ENCODE assay signal across 1 cellular context in the genomic region with DNA sequence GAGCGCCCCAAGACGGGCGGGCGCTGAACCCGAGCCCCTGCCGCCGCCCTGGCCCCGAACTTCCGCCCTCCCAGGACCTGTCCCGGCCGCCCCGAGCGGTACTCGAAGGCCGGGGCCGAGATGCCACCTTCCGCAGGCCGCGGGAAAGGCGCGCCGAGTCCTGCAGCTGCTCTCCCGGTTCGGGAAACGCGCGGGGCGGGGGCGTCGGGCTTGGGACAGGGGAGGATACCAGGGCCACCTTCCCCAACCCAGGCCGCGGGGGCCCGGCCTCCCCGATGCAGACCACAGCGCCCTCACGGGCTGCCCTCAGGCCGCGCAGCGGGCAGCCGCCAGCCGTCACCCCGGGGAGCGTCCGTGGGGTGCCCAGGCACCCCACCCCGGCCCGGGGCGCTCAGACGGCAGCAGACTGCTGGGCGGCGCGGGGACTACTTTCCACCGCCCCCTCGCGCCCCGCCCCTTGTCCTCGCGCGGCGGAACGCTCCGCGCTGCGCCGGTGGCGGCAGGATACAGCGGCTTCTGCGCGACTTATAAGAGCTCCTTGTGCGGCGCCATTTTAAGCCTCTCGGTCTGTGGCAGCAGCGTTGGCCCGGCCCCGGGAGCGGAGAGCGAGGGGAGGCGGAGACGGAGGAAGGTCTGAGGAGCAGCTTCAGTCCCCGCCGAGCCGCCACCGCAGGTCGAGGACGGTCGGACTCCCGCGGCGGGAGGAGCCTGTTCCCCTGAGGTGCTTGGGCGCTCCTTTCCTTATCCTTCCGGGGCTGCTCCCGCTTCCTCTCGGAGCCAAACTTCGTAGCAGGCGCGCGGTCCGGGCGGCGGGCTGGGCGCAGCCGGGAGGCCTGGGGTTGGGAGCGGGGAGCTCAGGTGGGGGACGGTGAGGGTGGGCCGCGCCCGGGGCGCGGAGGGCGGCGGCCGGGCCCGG.
TF ChIP-seq lines count a peak whose summit lies in the region.

A gene (plus strand): TSS at position 556 of the 916 bp plus-strand sequence. CDS start 24,564 bp downstream, outside the sequence.

TF ChIP-seq in WTC11, 78 proteins besides CTCF, POLR2A, EP300 and RAD21 (continued from another document):
- TF ChIP-seq, protein P1, sequence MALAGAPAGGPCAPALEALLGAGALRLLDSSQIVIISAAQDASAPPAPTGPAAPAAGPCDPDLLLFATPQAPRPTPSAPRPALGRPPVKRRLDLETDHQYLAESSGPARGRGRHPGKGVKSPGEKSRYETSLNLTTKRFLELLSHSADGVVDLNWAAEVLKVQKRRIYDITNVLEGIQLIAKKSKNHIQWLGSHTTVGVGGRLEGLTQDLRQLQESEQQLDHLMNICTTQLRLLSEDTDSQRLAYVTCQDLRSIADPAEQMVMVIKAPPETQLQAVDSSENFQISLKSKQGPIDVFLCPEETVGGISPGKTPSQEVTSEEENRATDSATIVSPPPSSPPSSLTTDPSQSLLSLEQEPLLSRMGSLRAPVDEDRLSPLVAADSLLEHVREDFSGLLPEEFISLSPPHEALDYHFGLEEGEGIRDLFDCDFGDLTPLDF (CRISPR knock-in tag; IDR thresholded peaks at IDR 0.05) = no peak
- TF ChIP-seq MXD4 (CRISPR knock-in tag; IDR thresholded peaks at IDR 0.05; ENCODE audit: borderline replicate concordance) = no peak
- 0 out of 2 replicates have a peak, but pooled peaks have one; percentile 44 for TF ChIP-seq SOX15 (CRISPR knock-in tag; IDR thresholded peaks at IDR 0.05)
- TF ChIP-seq, protein P2, sequence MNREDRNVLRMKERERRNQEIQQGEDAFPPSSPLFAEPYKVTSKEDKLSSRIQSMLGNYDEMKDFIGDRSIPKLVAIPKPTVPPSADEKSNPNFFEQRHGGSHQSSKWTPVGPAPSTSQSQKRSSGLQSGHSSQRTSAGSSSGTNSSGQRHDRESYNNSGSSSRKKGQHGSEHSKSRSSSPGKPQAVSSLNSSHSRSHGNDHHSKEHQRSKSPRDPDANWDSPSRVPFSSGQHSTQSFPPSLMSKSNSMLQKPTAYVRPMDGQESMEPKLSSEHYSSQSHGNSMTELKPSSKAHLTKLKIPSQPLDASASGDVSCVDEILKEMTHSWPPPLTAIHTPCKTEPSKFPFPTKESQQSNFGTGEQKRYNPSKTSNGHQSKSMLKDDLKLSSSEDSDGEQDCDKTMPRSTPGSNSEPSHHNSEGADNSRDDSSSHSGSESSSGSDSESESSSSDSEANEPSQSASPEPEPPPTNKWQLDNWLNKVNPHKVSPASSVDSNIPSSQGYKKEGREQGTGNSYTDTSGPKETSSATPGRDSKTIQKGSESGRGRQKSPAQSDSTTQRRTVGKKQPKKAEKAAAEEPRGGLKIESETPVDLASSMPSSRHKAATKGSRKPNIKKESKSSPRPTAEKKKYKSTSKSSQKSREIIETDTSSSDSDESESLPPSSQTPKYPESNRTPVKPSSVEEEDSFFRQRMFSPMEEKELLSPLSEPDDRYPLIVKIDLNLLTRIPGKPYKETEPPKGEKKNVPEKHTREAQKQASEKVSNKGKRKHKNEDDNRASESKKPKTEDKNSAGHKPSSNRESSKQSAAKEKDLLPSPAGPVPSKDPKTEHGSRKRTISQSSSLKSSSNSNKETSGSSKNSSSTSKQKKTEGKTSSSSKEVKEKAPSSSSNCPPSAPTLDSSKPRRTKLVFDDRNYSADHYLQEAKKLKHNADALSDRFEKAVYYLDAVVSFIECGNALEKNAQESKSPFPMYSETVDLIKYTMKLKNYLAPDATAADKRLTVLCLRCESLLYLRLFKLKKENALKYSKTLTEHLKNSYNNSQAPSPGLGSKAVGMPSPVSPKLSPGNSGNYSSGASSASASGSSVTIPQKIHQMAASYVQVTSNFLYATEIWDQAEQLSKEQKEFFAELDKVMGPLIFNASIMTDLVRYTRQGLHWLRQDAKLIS (CRISPR knock-in tag; IDR thresholded peaks at IDR 0.05; ENCODE audit: borderline replicate concordance) = 0 out of 2 replicates have a peak, but pooled peaks have one; percentile 53
- peak; percentile 85 for TF ChIP-seq ETV6 (CRISPR knock-in tag; IDR thresholded peaks at IDR 0.05)
- TF ChIP-seq FOXK1 (CRISPR knock-in tag; IDR thresholded peaks at IDR 0.05) = peak; percentile 55; the same call in 1 of the 2 replicates
- TF ChIP-seq PRRX2 (CRISPR knock-in tag; IDR thresholded peaks at IDR 0.05) = no peak
- peak; percentile 99 for TF ChIP-seq SP1 (CRISPR knock-in tag; conservative IDR thresholded peaks at IDR 0.05)
- TF ChIP-seq, protein P3, sequence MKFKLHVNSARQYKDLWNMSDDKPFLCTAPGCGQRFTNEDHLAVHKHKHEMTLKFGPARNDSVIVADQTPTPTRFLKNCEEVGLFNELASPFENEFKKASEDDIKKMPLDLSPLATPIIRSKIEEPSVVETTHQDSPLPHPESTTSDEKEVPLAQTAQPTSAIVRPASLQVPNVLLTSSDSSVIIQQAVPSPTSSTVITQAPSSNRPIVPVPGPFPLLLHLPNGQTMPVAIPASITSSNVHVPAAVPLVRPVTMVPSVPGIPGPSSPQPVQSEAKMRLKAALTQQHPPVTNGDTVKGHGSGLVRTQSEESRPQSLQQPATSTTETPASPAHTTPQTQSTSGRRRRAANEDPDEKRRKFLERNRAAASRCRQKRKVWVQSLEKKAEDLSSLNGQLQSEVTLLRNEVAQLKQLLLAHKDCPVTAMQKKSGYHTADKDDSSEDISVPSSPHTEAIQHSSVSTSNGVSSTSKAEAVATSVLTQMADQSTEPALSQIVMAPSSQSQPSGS (CRISPR knock-in tag; IDR thresholded peaks at IDR 0.05; ENCODE audit: borderline replicate concordance, low read depth) = no peak
- no peak for TF ChIP-seq ZBTB21 (CRISPR knock-in tag; IDR thresholded peaks at IDR 0.05; ENCODE audit: borderline replicate concordance)
